In the genomic region with DNA sequence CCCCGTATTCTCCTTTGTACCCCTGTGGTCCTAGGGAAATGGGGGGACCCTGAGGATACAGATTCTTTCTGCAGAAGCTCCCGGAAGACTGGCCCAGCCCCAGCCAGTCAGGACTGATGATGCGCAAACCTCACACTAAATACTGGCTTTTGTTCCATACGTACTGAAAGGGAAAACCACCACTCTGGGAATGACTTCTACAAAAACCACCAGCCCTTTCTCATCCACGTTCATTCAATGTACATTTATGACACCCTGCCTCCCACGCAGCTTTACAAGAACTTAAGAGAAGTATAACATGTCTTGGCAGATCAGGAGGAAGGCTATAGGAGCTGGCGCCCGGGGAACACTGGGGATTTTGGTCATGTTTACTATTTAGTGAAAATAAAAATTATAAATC, we compare ENCODE assay signal across 19 cellular contexts.
A peak's percentile ranks its signal among the peaks of the same experiment; 100 is the strongest.
DNase-seq lines count a peak whose midpoint lies in the region; ATAC-seq and TF ChIP-seq lines count a peak whose summit lies in the region.
"Had no signal": no experiment of that assay in that cellular context is flagged by ENCODE, and none has a peak within 500 bp of the region (broad histone marks: within the 10 kb centered on the region; RNA-seq: fewer than 3 reads in every experiment).

No MANE protein-coding gene starts in this region.

- peaks cover 12% of the 10 kb centered on the region for H3K4me1 Mint-ChIP-seq in activated naive CD4-positive, alpha-beta T cell treated with anti-CD3 and anti-CD28 coated beads for 36 hours (ENCODE audit: low read depth)
- no peaks in the 10 kb centered on the region for H3K4me1 Mint-ChIP-seq in activated naive CD4-positive, alpha-beta T cell treated with anti-CD3 and anti-CD28 coated beads, Interleukin-2, amount 10 ng/mL, durations not matched to agents 7 days and 5 days
- no peaks in the 10 kb centered on the region for H3K4me1 Mint-ChIP-seq in activated T-helper 1 cell treated with anti-CD3 and anti-CD28 coated beads, Interleukin-12 subunit alpha, Interleukin-12 subunit beta, Interleukin-2, Interleukin-4 antibody, amounts not matched to agents 30 ng/mL and 10 ng/mL and 1 ng/mL, durations not matched to agents 14 hours and 24 hours and 36 hours (ENCODE audit: low read depth)

- WGBS in mammary epithelial cell (ENCODE audit: low coverage, missing lambda C conversion rate): 11% methylated on average over 8 of the region's 8 CpGs

- peak overlapping the region; percentile 82 for H2AFZ ChIP-seq in mammary epithelial cell (ENCODE audit: low read depth, low read length)

- intact Hi-C loops in activated naive CD4-positive, alpha-beta T cell treated with anti-CD3 and anti-CD28 coated beads for 36 hours (cut with micrococcal nuclease): loop anchor here (1.0 kb wide), 1 partner anchor 13 kb away; no protein-coding TSS in a partner anchor
- intact Hi-C loops in mammary epithelial cell (cut with micrococcal nuclease): no loop called here
- intact Hi-C loops in activated T-helper 1 cell treated with anti-CD3 and anti-CD28 coated beads, Interleukin-12 subunit alpha, Interleukin-12 subunit beta, Interleukin-2, Interleukin-4 antibody, amounts not matched to agents 30 ng/mL and 10 ng/mL and 1 ng/mL, durations not matched to agents 14 hours and 24 hours and 36 hours (cut with micrococcal nuclease): loop anchor here (1.0 kb wide), 1 partner anchor 12 kb away; no protein-coding TSS in a partner anchor

- H3K27me3 ChIP-seq in mammary epithelial cell (ENCODE audit: insufficient read depth, low read length): no peaks in the 10 kb centered on the region
- H3K27me3 ChIP-seq: left lung, spleen, suprapubic skin had no signal

- DNase-seq in activated naive CD4-positive, alpha-beta T cell treated with anti-CD3 and anti-CD28 coated beads for 36 hours: peak; percentile 62
- no peak for DNase-seq in activated naive CD4-positive, alpha-beta T cell treated with anti-CD3 and anti-CD28 coated beads, Interleukin-2, amount 10 ng/mL, durations not matched to agents 7 days and 5 days
- DNase-seq in mammary epithelial cell: peak; percentile 88
- DNase-seq in stimulated activated CD4-positive, alpha-beta T cell treated with anti-CD3 and anti-CD28 coated beads, Interleukin-4, amount 100 ng/mL, for 48 hours (ENCODE audit: low read depth in 2 of 2): peak; percentile 15 to 58
- DNase-seq in medulla oblongata (ENCODE audit: extremely low spot score): no peak
- DNase-seq in activated T-helper 1 cell treated with anti-CD3 and anti-CD28 coated beads, Interleukin-12 subunit alpha, Interleukin-12 subunit beta, Interleukin-2, Interleukin-4 antibody, amounts not matched to agents 30 ng/mL and 10 ng/mL and 1 ng/mL, durations not matched to agents 14 hours and 24 hours and 36 hours (ENCODE audit: low spot score): no peak
- no peak for DNase-seq in hepatic stellate cell (ENCODE audit: low spot score)
- DNase-seq: CD8-positive, alpha-beta T cell; DND-41; erythroblast; H7; left lung; NCI-H1092; NCI-H524 treated with DMSO at 0.1 percent for 48 hours; spleen had no signal

- no peaks in the 10 kb centered on the region for H3K79me2 ChIP-seq in mammary epithelial cell (ENCODE audit: insufficient read depth, low read length)

- H3K9ac ChIP-seq in mammary epithelial cell (ENCODE audit: insufficient read depth, low read length): no peak overlapping the region
- H3K9ac ChIP-seq: KMS-11 had no signal

- peak overlapping the region; percentile 35 for H3K27ac ChIP-seq in mammary epithelial cell (ENCODE audit: insufficient read depth, low read depth, low read length)
- H3K27ac ChIP-seq: KMS-11, left lung, spleen, suprapubic skin had no signal

- no peak for TF ChIP-seq CTCF in mammary epithelial cell (conservative IDR thresholded peaks at IDR 0.05 in 1 of 2, IDR thresholded peaks at IDR 0.05 in 1 of 2; ENCODE audit: extremely low read depth in 1 of 2, insufficient read depth in 1 of 2, low read depth in 1 of 2, low read length in 2 of 2)

- no peaks in the 10 kb centered on the region for H3K36me3 Mint-ChIP-seq in activated naive CD4-positive, alpha-beta T cell treated with anti-CD3 and anti-CD28 coated beads for 36 hours (ENCODE audit: low read depth)
- no peaks in the 10 kb centered on the region for H3K36me3 Mint-ChIP-seq in activated naive CD4-positive, alpha-beta T cell treated with anti-CD3 and anti-CD28 coated beads, Interleukin-2, amount 10 ng/mL, durations not matched to agents 7 days and 5 days
- H3K36me3 Mint-ChIP-seq in activated T-helper 1 cell treated with anti-CD3 and anti-CD28 coated beads, Interleukin-12 subunit alpha, Interleukin-12 subunit beta, Interleukin-2, Interleukin-4 antibody, amounts not matched to agents 30 ng/mL and 10 ng/mL and 1 ng/mL, durations not matched to agents 14 hours and 24 hours and 36 hours (ENCODE audit: low read depth): no peaks in the 10 kb centered on the region
- H3K36me3 Mint-ChIP-seq: activated naive CD8-positive, alpha-beta T cell; CD8-positive, alpha-beta T cell had no signal

- H3K4me2 ChIP-seq in mammary epithelial cell (ENCODE audit: insufficient read depth, low read depth, low read length): peak overlapping the region; percentile 37
- H3K4me2 ChIP-seq: KMS-11 had no signal

- H3K4me3 ChIP-seq in mammary epithelial cell (replicated peaks in 1 of 3; ENCODE audit: insufficient read depth in 1 of 3, low read depth in 2 of 3, low read length in 3 of 3): no peak overlapping the region
- H3K4me3 ChIP-seq: left lung, spleen, suprapubic skin had no signal

- peak; percentile 51 for ATAC-seq in HG02610 (IDR thresholded peaks at IDR 0.05; ENCODE audit: unreplicated experiment)
- ATAC-seq: CD8-positive, alpha-beta T cell; left lung had no signal

- no peak overlapping the region for H3K27ac Mint-ChIP-seq in activated naive CD4-positive, alpha-beta T cell treated with anti-CD3 and anti-CD28 coated beads for 36 hours
- H3K27ac Mint-ChIP-seq in activated naive CD4-positive, alpha-beta T cell treated with anti-CD3 and anti-CD28 coated beads, Interleukin-2, amount 10 ng/mL, durations not matched to agents 7 days and 5 days: no peak overlapping the region
- H3K27ac Mint-ChIP-seq in activated T-helper 1 cell treated with anti-CD3 and anti-CD28 coated beads, Interleukin-12 subunit alpha, Interleukin-12 subunit beta, Interleukin-2, Interleukin-4 antibody, amounts not matched to agents 30 ng/mL and 10 ng/mL and 1 ng/mL, durations not matched to agents 14 hours and 24 hours and 36 hours: no peak overlapping the region
- H3K27ac Mint-ChIP-seq: activated naive CD8-positive, alpha-beta T cell; CD8-positive, alpha-beta T cell had no signal

- in situ Hi-C loops in mammary epithelial cell (cut with MboI; ENCODE audit: low sequenced_read_pairs in 2 of 2): no loop called here

- H3K4me3 Mint-ChIP-seq in activated naive CD4-positive, alpha-beta T cell treated with anti-CD3 and anti-CD28 coated beads for 36 hours: no peak overlapping the region
- H3K4me3 Mint-ChIP-seq in activated naive CD4-positive, alpha-beta T cell treated with anti-CD3 and anti-CD28 coated beads, Interleukin-2, amount 10 ng/mL, durations not matched to agents 7 days and 5 days: no peak overlapping the region
- H3K4me3 Mint-ChIP-seq in activated T-helper 1 cell treated with anti-CD3 and anti-CD28 coated beads, Interleukin-12 subunit alpha, Interleukin-12 subunit beta, Interleukin-2, Interleukin-4 antibody, amounts not matched to agents 30 ng/mL and 10 ng/mL and 1 ng/mL, durations not matched to agents 14 hours and 24 hours and 36 hours: no peak overlapping the region
- H3K4me3 Mint-ChIP-seq: activated naive CD8-positive, alpha-beta T cell; CD8-positive, alpha-beta T cell had no signal

- peaks cover 20% of the 10 kb centered on the region for H3K4me1 ChIP-seq in mammary epithelial cell (ENCODE audit: insufficient read depth, low read length)
- H3K4me1 ChIP-seq: left lung, spleen, suprapubic skin had no signal

- no peaks in the 10 kb centered on the region for H3K36me3 ChIP-seq in mammary epithelial cell (ENCODE audit: insufficient read depth, low read length)
- H3K36me3 ChIP-seq: left lung, spleen, suprapubic skin had no signal

- H3K9me3 ChIP-seq in mammary epithelial cell (replicated peaks; ENCODE audit: insufficient read depth, low read length): no peaks in the 10 kb centered on the region
- H3K9me3 ChIP-seq: left lung, spleen, suprapubic skin had no signal

- dilution Hi-C loops in mammary epithelial cell (cut with HindIII; ENCODE audit: low sequenced_read_pairs): no loop called here

- CTCF ChIA-PET in activated naive CD4-positive, alpha-beta T cell treated with anti-CD3 and anti-CD28 coated beads for 36 hours (lab: Charles Lee): no interaction called here
- CTCF ChIA-PET in activated naive CD4-positive, alpha-beta T cell treated with anti-CD3 and anti-CD28 coated beads, Interleukin-2, amount 10 ng/mL, durations not matched to agents 7 days and 5 days (lab: Charles Lee): no interaction called here
- CTCF ChIA-PET in mammary epithelial cell (lab: Charles Lee; ENCODE audit: low non-redundant PET): no interaction called here

- H4K20me1 ChIP-seq in mammary epithelial cell (ENCODE audit: insufficient read depth, low read length): no peaks in the 10 kb centered on the region

- H3K27me3 Mint-ChIP-seq in activated naive CD4-positive, alpha-beta T cell treated with anti-CD3 and anti-CD28 coated beads for 36 hours (ENCODE audit: low read depth): peaks cover 3% of the 10 kb centered on the region
- H3K27me3 Mint-ChIP-seq in activated naive CD4-positive, alpha-beta T cell treated with anti-CD3 and anti-CD28 coated beads, Interleukin-2, amount 10 ng/mL, durations not matched to agents 7 days and 5 days: peaks cover 29% of the 10 kb centered on the region
- H3K27me3 Mint-ChIP-seq in activated T-helper 1 cell treated with anti-CD3 and anti-CD28 coated beads, Interleukin-12 subunit alpha, Interleukin-12 subunit beta, Interleukin-2, Interleukin-4 antibody, amounts not matched to agents 30 ng/mL and 10 ng/mL and 1 ng/mL, durations not matched to agents 14 hours and 24 hours and 36 hours (ENCODE audit: insufficient read depth): peaks cover 44% of the 10 kb centered on the region
- H3K27me3 Mint-ChIP-seq: activated naive CD8-positive, alpha-beta T cell had no signal

- H3K9me3 Mint-ChIP-seq in activated naive CD4-positive, alpha-beta T cell treated with anti-CD3 and anti-CD28 coated beads for 36 hours: no peaks in the 10 kb centered on the region
- H3K9me3 Mint-ChIP-seq in activated naive CD4-positive, alpha-beta T cell treated with anti-CD3 and anti-CD28 coated beads, Interleukin-2, amount 10 ng/mL, durations not matched to agents 7 days and 5 days: no peaks in the 10 kb centered on the region
- no peaks in the 10 kb centered on the region for H3K9me3 Mint-ChIP-seq in activated T-helper 1 cell treated with anti-CD3 and anti-CD28 coated beads, Interleukin-12 subunit alpha, Interleukin-12 subunit beta, Interleukin-2, Interleukin-4 antibody, amounts not matched to agents 30 ng/mL and 10 ng/mL and 1 ng/mL, durations not matched to agents 14 hours and 24 hours and 36 hours
- H3K9me3 Mint-ChIP-seq: CD8-positive, alpha-beta T cell had no signal

- no TSS peak for BruUV-seq in mammary epithelial cell (replicated peaks; lab: Mats Ljungman, UMichigan)

Comparison
In these comparisons a context has a peak if more than half of its experiments do, and no peak if none do; other contexts are left out.
1. DNase-seq: peak in activated naive CD4-positive, alpha-beta T cell treated with anti-CD3 and anti-CD28 coated beads for 36 hours (single experiment), mammary epithelial cell (single experiment) and stimulated activated CD4-positive, alpha-beta T cell treated with anti-CD3 and anti-CD28 coated beads, Interleukin-4, amount 100 ng/mL, for 48 hours (2 of 2); none in activated naive CD4-positive, alpha-beta T cell treated with anti-CD3 and anti-CD28 coated beads, Interleukin-2, amount 10 ng/mL, durations not matched to agents 7 days and 5 days (single experiment), medulla oblongata (single experiment), activated T-helper 1 cell treated with anti-CD3 and anti-CD28 coated beads, Interleukin-12 subunit alpha, Interleukin-12 subunit beta, Interleukin-2, Interleukin-4 antibody, amounts not matched to agents 30 ng/mL and 10 ng/mL and 1 ng/mL, durations not matched to agents 14 hours and 24 hours and 36 hours (single experiment) and hepatic stellate cell (single experiment).